Comparison of ENCODE assay signal across 8 cellular contexts in genomic region chr3:9749333-9749662, GRCh38. TPM values are rescaled to one million over a fixed set of nuclear protein-coding genes. Genes with fewer than 3 reads are reported as not detected.
DNase-seq lines count a peak whose midpoint lies in the region; ATAC-seq and TF ChIP-seq lines count a peak whose summit lies in the region.

No MANE protein-coding gene starts in this region.

- H3K4me1 Mint-ChIP-seq in IgD-negative memory B cell: peaks cover 31% of the 10 kb centered on the region in 3 donors
- H3K4me1 Mint-ChIP-seq in central memory CD8-positive, alpha-beta T cell: peaks cover 39% of the 10 kb centered on the region

- no peak for DNase-seq in AG04449 (ENCODE audit: low read depth, low spot score)
- peak in 1 of 2 donors; percentile 25 for DNase-seq in central memory CD8-positive, alpha-beta T cell (ENCODE audit: low spot score in 2 of 2)
- no peak for DNase-seq in medulla oblongata (ENCODE audit: extremely low spot score)
- DNase-seq in NCI-H2081 treated with DMSO at 0.1 percent for 48 hours (lab: John Stamatoyannopoulos, UW): no peak

- no peaks in the 10 kb centered on the region for H3K9me3 ChIP-seq in muscle layer of colon (ENCODE audit: low read length)

- H3K9me3 Mint-ChIP-seq in IgD-negative memory B cell: no peaks in the 10 kb centered on the region
- no peaks in the 10 kb centered on the region for H3K9me3 Mint-ChIP-seq in central memory CD8-positive, alpha-beta T cell

- no peak for TF ChIP-seq CTCF in AG04449 (IDR thresholded peaks at IDR 0.05; ENCODE audit: insufficient read depth, low read length, missing control alignments)

- peaks cover 30% of the 10 kb centered on the region for H3K4me1 ChIP-seq in muscle layer of colon (ENCODE audit: insufficient read depth, low read length)

- H3K27ac ChIP-seq in muscle layer of colon (ENCODE audit: low read depth, low read length): peak overlapping the region; percentile 95

- H3K27me3 ChIP-seq in muscle layer of colon (ENCODE audit: control insufficient read depth in 1 of 2, insufficient read depth in 2 of 2, low read length in 2 of 2): no peaks in the 10 kb centered on the region

- no peak for ATAC-seq in central memory CD8-positive, alpha-beta T cell (replicated peaks; ENCODE audit: extremely low read depth, poor library complexity, severe bottlenecking)
- no peak for ATAC-seq in activated CD4-positive, CD25-positive, alpha-beta regulatory T cell treated with anti-CD3 and anti-CD28 coated beads, Interleukin-2, amount 50 U/mL, for 24 hours
- no peak for ATAC-seq in HG03442 (IDR thresholded peaks at IDR 0.05; ENCODE audit: unreplicated experiment)

- peaks cover 67% of the 10 kb centered on the region for H3K36me3 ChIP-seq in muscle layer of colon (ENCODE audit: insufficient read depth, low read length)

- peak overlapping the region; percentile 93 to 98 (median 94) for H3K27ac Mint-ChIP-seq in IgD-negative memory B cell
- H3K27ac Mint-ChIP-seq in central memory CD8-positive, alpha-beta T cell (ENCODE audit: low read depth): peak overlapping the region; percentile 88

- CTCF ChIA-PET in AG04449 (lab: Yijun Ruan, JAX): interaction anchor here (1.0 to 2.2 kb wide), 7 partner anchors 11 to 778 kb away, joined by 3 to 8 read pairs (median 6); partner anchors contain the start of gene BRPF1

- peaks cover 5% of the 10 kb centered on the region for H3K36me3 Mint-ChIP-seq in IgD-negative memory B cell
- H3K36me3 Mint-ChIP-seq in central memory CD8-positive, alpha-beta T cell (ENCODE audit: insufficient read depth): peaks cover 37% of the 10 kb centered on the region

- peak overlapping the region; percentile 90 to 99 (median 96) for H3K4me3 Mint-ChIP-seq in IgD-negative memory B cell
- peak overlapping the region; percentile 89 for H3K4me3 Mint-ChIP-seq in central memory CD8-positive, alpha-beta T cell

- peak overlapping the region; percentile 85 for H3K9ac ChIP-seq in muscle layer of colon (ENCODE audit: low read length)

- POLR2A ChIA-PET in AG04449 (lab: Yijun Ruan, JAX): interaction anchor here (0.6 to 3.1 kb wide), 5 partner anchors 11 to 352 kb away, joined by 3 to 24 read pairs (median 8); partner anchors contain the start of genes ARPC4, BRPF1, CAMK1 and TADA3

- no peaks in the 10 kb centered on the region for H3K27me3 Mint-ChIP-seq in IgD-negative memory B cell
- no peaks in the 10 kb centered on the region for H3K27me3 Mint-ChIP-seq in central memory CD8-positive, alpha-beta T cell

- H3K4me3 ChIP-seq in AG04449 (ENCODE audit: low read depth, low read length): peak overlapping the region; percentile 92
- H3K4me3 ChIP-seq in muscle layer of colon (ENCODE audit: low read depth in 1 of 2, low read length in 2 of 2): peak overlapping the region; percentile 61 to 89

RNA-seq across cellular contexts. Expression of gene OGG1, which starts 0.5 kb away (rescaled TPM):
- polyA plus RNA-seq in IgD-negative memory B cell: 20.7 TPM

RNA-seq across cellular contexts. Expression of gene BRPF1, which starts 17.8 kb away (rescaled TPM):
- polyA plus RNA-seq in IgD-negative memory B cell: 14.2 TPM

RNA-seq across cellular contexts. Expression of gene CAMK1, which starts 20.4 kb away (rescaled TPM):
- 0.65 TPM for polyA plus RNA-seq in IgD-negative memory B cell

RNA-seq across cellular contexts. Expression of gene TADA3, which starts 43.0 kb away (rescaled TPM):
- 52.6 TPM for polyA plus RNA-seq in IgD-negative memory B cell

RNA-seq across cellular contexts. Expression of gene ARPC4, which starts 43.6 kb away (rescaled TPM):
- 262 TPM for polyA plus RNA-seq in IgD-negative memory B cell
